15 cellular contexts compared by ENCODE assay signal in genomic region chr11:76276773-76277155, GRCh38.
A peak's percentile ranks its signal among the peaks of the same experiment; 100 is the strongest.
DNase-seq lines count a peak whose midpoint lies in the region; ATAC-seq and TF ChIP-seq lines count a peak whose summit lies in the region.
"Had no signal": no experiment of that assay in that cellular context is flagged by ENCODE, and none has a peak within 500 bp of the region (broad histone marks: within the 10 kb centered on the region; RNA-seq: fewer than 3 reads in every experiment).

No MANE protein-coding gene starts in this region.

- H3K4me1 ChIP-seq in BLaER1 treated with 17β-estradiol and CSF1 and Interleukin-3, amounts not matched to agents 10 nM and 100 nM = peaks cover 10 to 59% (median 35%) of the 10 kb centered on the region in 10 experiments; a peak in 19 of 20 replicates
- peaks cover 5% of the 10 kb centered on the region for H3K4me1 ChIP-seq in neural progenitor cell
- no peaks in the 10 kb centered on the region for H3K4me1 ChIP-seq in CD8-positive, alpha-beta T cell (ENCODE audit: insufficient read depth, low read length)
- H3K4me1 ChIP-seq: Caco-2 had no signal

- no peak overlapping the region for H3K4me3 Mint-ChIP-seq in neural progenitor cell
- H3K4me3 Mint-ChIP-seq in CD8-positive, alpha-beta T cell = no peak overlapping the region
- H3K4me3 Mint-ChIP-seq: CD4-positive, CD25-positive, alpha-beta regulatory T cell had no signal

- peaks cover 5% of the 10 kb centered on the region for H3K27me3 Mint-ChIP-seq in neural progenitor cell (ENCODE audit: insufficient read depth, low read depth)
- no peaks in the 10 kb centered on the region for H3K27me3 Mint-ChIP-seq in CD8-positive, alpha-beta T cell (ENCODE audit: low read depth)
- H3K27me3 Mint-ChIP-seq: IgD-negative memory B cell had no signal

- no peak for TF ChIP-seq POLR2A in erythroblast (IDR thresholded peaks at IDR 0.05; ENCODE audit: low read length)

- ATAC-seq in left lobe of liver (peak; percentile 11), HG03469 (IDR thresholded peaks at IDR 0.05; ENCODE audit: unreplicated experiment) (no peak)
- no peak for ATAC-seq in CD8-positive, alpha-beta T cell

- peak overlapping the region in 4 of 11 experiments; percentile 2 to 35 (median 16); a peak in 3 of 22 replicates for H3K9ac ChIP-seq in BLaER1 treated with 17β-estradiol and CSF1 and Interleukin-3, amounts not matched to agents 10 nM and 100 nM
- no peak overlapping the region for H3K9ac ChIP-seq in neural progenitor cell
- H3K9ac ChIP-seq: GM23248 had no signal

- H3K4me1 Mint-ChIP-seq in neural progenitor cell = peaks cover 7% of the 10 kb centered on the region
- H3K4me1 Mint-ChIP-seq in CD8-positive, alpha-beta T cell (ENCODE audit: low read depth) = no peaks in the 10 kb centered on the region

- H3K9me3 ChIP-seq in BLaER1 treated with 17β-estradiol and CSF1 and Interleukin-3, amounts not matched to agents 10 nM and 100 nM (replicated peaks in 1 of 11) = peaks cover 10 to 20% (median 16%) of the 10 kb centered on the region in 11 experiments; a peak in 17 of 22 replicates
- H3K9me3 ChIP-seq in neural progenitor cell (ENCODE audit: low read depth) = no peaks in the 10 kb centered on the region
- H3K9me3 ChIP-seq in CD8-positive, alpha-beta T cell (ENCODE audit: low read length) = no peaks in the 10 kb centered on the region

- H3K36me3 ChIP-seq in BLaER1 treated with 17β-estradiol and CSF1 and Interleukin-3, amounts not matched to agents 10 nM and 100 nM = no peaks in the 10 kb centered on the region
- H3K36me3 ChIP-seq in neural progenitor cell = no peaks in the 10 kb centered on the region
- H3K36me3 ChIP-seq in CD8-positive, alpha-beta T cell (ENCODE audit: insufficient read depth, low read length) = no peaks in the 10 kb centered on the region

- no peaks in the 10 kb centered on the region for H3K27me3 ChIP-seq in BLaER1 treated with 17β-estradiol and CSF1 and Interleukin-3, amounts not matched to agents 10 nM and 100 nM
- no peaks in the 10 kb centered on the region for H3K27me3 ChIP-seq in neural progenitor cell
- no peaks in the 10 kb centered on the region for H3K27me3 ChIP-seq in CD8-positive, alpha-beta T cell (ENCODE audit: insufficient read depth, low read length)

- H3K4me3 ChIP-seq in BLaER1 treated with 17β-estradiol and CSF1 and Interleukin-3, amounts not matched to agents 10 nM and 100 nM = no peak overlapping the region
- no peak overlapping the region for H3K4me3 ChIP-seq in neural progenitor cell
- no peak overlapping the region for H3K4me3 ChIP-seq in CD8-positive, alpha-beta T cell (ENCODE audit: low read depth, low read length)
- H3K4me3 ChIP-seq: GM23248 had no signal

- H3K36me3 Mint-ChIP-seq in neural progenitor cell = no peaks in the 10 kb centered on the region
- no peaks in the 10 kb centered on the region for H3K36me3 Mint-ChIP-seq in CD8-positive, alpha-beta T cell
- H3K36me3 Mint-ChIP-seq: CD4-positive, CD25-positive, alpha-beta regulatory T cell; IgD-negative memory B cell had no signal

- H3K27ac Mint-ChIP-seq in neural progenitor cell = peak overlapping the region; percentile 37
- H3K27ac Mint-ChIP-seq in CD8-positive, alpha-beta T cell = no peak overlapping the region
- H3K27ac Mint-ChIP-seq: IgD-negative memory B cell had no signal

- no peak for TF ChIP-seq CTCF in neural progenitor cell (IDR thresholded peaks at IDR 0.05)
- no peak for TF ChIP-seq CTCF in CD8-positive, alpha-beta T cell (IDR thresholded peaks at IDR 0.05)

- CTCF ChIA-PET in CD8-positive, alpha-beta T cell (lab: Charles Lee) = no interaction called here

- H2AFZ ChIP-seq in neural progenitor cell (replicated peaks) = no peak overlapping the region
- H2AFZ ChIP-seq: GM23248 had no signal

- intact Hi-C loops in CD8-positive, alpha-beta T cell (cut with DNase I, micrococcal nuclease) = no loop called here

- H3K27ac ChIP-seq in BLaER1 treated with 17β-estradiol and CSF1 and Interleukin-3, amounts not matched to agents 10 nM and 100 nM = no peak overlapping the region
- no peak overlapping the region for H3K27ac ChIP-seq in neural progenitor cell
- H3K27ac ChIP-seq in CD8-positive, alpha-beta T cell (ENCODE audit: low read depth, low read length) = no peak overlapping the region
- H3K27ac ChIP-seq: GM23248 had no signal

- H3F3A ChIP-seq in neural progenitor cell (ENCODE audit: low read depth) = no peaks in the 10 kb centered on the region

- H3K9me3 Mint-ChIP-seq in neural progenitor cell = peaks cover 15% of the 10 kb centered on the region
- H3K9me3 Mint-ChIP-seq in CD8-positive, alpha-beta T cell = no peaks in the 10 kb centered on the region

- DNase-seq in left lobe of liver (ENCODE audit: low spot score) = no peak
- no peak for DNase-seq in neural progenitor cell (ENCODE audit: low spot score)
- DNase-seq in CD8-positive, alpha-beta T cell = no peak
- no peak for DNase-seq in stimulated activated CD4-positive, alpha-beta T cell treated with anti-CD3 and anti-CD28 coated beads, Interleukin-2, amount 100 ng/mL, for 24 hours
- DNase-seq in erythroblast (lab: John Stamatoyannopoulos, UW) = no peak
- DNase-seq: 8988T; C1 segment of cervical spinal cord; Caco-2; CD4-positive, CD25-positive, alpha-beta regulatory T cell; GM23248; HCEC 1CT; KBM-7 had no signal

- POLR2A ChIA-PET in CD8-positive, alpha-beta T cell (lab: Charles Lee) = no interaction called here

- peak overlapping the region; percentile 29 to 86 (median 70); a peak in 20 of 22 replicates for H3K4me2 ChIP-seq in BLaER1 treated with 17β-estradiol and CSF1 and Interleukin-3, amounts not matched to agents 10 nM and 100 nM
- no peak overlapping the region for H3K4me2 ChIP-seq in neural progenitor cell

- peaks cover 0 to 3% (median 0%) of the 10 kb centered on the region in 11 experiments; a peak in 3 of 22 replicates for H4K20me1 ChIP-seq in BLaER1 treated with 17β-estradiol and CSF1 and Interleukin-3, amounts not matched to agents 10 nM and 100 nM
- no peaks in the 10 kb centered on the region for H4K20me1 ChIP-seq in neural progenitor cell (ENCODE audit: low read depth)

- no peaks in the 10 kb centered on the region for H3K79me2 ChIP-seq in neural progenitor cell (ENCODE audit: low read depth)
